ENCODE assay signal across 1 cellular context in the genomic region with DNA sequence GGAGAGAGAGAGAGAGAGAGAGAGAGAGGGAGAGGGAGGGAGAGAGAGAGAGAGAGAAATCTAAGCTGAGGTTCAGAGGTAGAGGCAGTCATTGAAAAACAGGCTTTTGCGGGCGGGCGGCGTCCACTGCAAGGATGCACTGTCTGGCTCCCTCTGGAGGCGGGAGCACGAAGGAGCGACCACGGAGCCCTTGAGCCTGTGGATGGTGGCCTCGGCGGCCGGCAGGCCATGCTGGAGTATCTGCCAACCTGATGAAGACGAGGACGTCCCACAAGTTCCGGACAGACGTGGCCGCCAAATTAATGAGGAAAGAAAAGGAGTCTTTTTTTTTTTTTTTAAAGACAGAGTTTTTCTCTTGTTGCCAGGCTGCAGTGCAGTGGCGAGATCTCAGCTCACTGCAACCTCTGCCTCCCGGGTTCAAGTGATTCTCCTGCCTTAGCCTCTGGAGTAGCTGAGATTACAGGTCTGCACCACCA.
A peak's percentile ranks its signal among the peaks of the same experiment; 100 is the strongest.
TF ChIP-seq lines count a peak whose summit lies in the region.

No MANE protein-coding gene starts in this region.

TF ChIP-seq in neural cell, 6 proteins besides CTCF, POLR2A, EP300 and RAD21 (continued from another document):
- TF ChIP-seq, protein P1, sequence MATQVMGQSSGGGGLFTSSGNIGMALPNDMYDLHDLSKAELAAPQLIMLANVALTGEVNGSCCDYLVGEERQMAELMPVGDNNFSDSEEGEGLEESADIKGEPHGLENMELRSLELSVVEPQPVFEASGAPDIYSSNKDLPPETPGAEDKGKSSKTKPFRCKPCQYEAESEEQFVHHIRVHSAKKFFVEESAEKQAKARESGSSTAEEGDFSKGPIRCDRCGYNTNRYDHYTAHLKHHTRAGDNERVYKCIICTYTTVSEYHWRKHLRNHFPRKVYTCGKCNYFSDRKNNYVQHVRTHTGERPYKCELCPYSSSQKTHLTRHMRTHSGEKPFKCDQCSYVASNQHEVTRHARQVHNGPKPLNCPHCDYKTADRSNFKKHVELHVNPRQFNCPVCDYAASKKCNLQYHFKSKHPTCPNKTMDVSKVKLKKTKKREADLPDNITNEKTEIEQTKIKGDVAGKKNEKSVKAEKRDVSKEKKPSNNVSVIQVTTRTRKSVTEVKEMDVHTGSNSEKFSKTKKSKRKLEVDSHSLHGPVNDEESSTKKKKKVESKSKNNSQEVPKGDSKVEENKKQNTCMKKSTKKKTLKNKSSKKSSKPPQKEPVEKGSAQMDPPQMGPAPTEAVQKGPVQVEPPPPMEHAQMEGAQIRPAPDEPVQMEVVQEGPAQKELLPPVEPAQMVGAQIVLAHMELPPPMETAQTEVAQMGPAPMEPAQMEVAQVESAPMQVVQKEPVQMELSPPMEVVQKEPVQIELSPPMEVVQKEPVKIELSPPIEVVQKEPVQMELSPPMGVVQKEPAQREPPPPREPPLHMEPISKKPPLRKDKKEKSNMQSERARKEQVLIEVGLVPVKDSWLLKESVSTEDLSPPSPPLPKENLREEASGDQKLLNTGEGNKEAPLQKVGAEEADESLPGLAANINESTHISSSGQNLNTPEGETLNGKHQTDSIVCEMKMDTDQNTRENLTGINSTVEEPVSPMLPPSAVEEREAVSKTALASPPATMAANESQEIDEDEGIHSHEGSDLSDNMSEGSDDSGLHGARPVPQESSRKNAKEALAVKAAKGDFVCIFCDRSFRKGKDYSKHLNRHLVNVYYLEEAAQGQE (IDR thresholded peaks at IDR 0.05; ENCODE audit: borderline replicate concordance): no peak
- no peak for TF ChIP-seq EZH2 (IDR thresholded peaks at IDR 0.05; ENCODE audit: borderline replicate concordance, insufficient read depth, low read length, poor library complexity, severe bottlenecking)
- TF ChIP-seq SMC3 (conservative IDR thresholded peaks at IDR 0.05; ENCODE audit: poor library complexity): peak; percentile 33
